Comparison of ENCODE assay signal across 8 cellular contexts in genomic region chr1:117895482-117896114, GRCh38. TPM values are rescaled to one million over a fixed set of nuclear protein-coding genes. Genes with fewer than 3 reads are reported as not detected.
A peak's percentile ranks its signal among the peaks of the same experiment; 100 is the strongest.
DNase-seq lines count a peak whose midpoint lies in the region; ATAC-seq and TF ChIP-seq lines count a peak whose summit lies in the region.

No MANE protein-coding gene starts in this region.

- ATAC-seq in HG02678 (IDR thresholded peaks at IDR 0.05; ENCODE audit: unreplicated experiment): peak; percentile 89

- WGBS in sigmoid colon, 2 donors: 23 to 26% methylated on average over 4 of the region's 4 CpGs

- no peaks in the 10 kb centered on the region for H3K9me3 ChIP-seq in left ventricle myocardium inferior (replicated peaks)
- no peaks in the 10 kb centered on the region for H3K9me3 ChIP-seq in sigmoid colon

- H3K27ac ChIP-seq in left ventricle myocardium inferior (replicated peaks) (no peak overlapping the region), sigmoid colon (no peak overlapping the region)

- H3K27me3 ChIP-seq in left ventricle myocardium inferior (ENCODE audit: low read depth): no peaks in the 10 kb centered on the region
- H3K27me3 ChIP-seq in sigmoid colon: no peaks in the 10 kb centered on the region

- H3K36me3 ChIP-seq in left ventricle myocardium inferior (peaks cover 47% of the 10 kb centered on the region), sigmoid colon (peaks cover 0 to 53% (median 8%) of the 10 kb centered on the region in 4 donors)

- no peak for TF ChIP-seq POLR2A in sigmoid colon (IDR thresholded peaks at IDR 0.05)

- intact Hi-C loops in left ventricle myocardium inferior (cut with micrococcal nuclease): no loop called here
- intact Hi-C loops in sigmoid colon (cut with DNase I): loop anchor here (5.0 kb wide), 2 partner anchors 138 to 293 kb away; no protein-coding TSS in a partner anchor

- H3K4me3 ChIP-seq in left ventricle myocardium inferior: no peak overlapping the region
- H3K4me3 ChIP-seq in sigmoid colon: no peak overlapping the region

- H3K4me1 ChIP-seq in left ventricle myocardium inferior (peaks cover 6% of the 10 kb centered on the region), sigmoid colon (no peaks in the 10 kb centered on the region)

- peak; percentile 42 for DNase-seq in activated gamma-delta T cell treated with Interleukin-2 at 50 U/mL for 16 hours
- DNase-seq in activated gamma-delta T cell (lab: John Stamatoyannopoulos, UW): no peak
- DNase-seq in NCI-H1105 (lab: John Stamatoyannopoulos, UW): peak; percentile 51
- peak; percentile 44 for DNase-seq in SKM-1 treated with dmso at 0.1 percent for 144 hours (lab: John Stamatoyannopoulos, UW; ENCODE audit: unreplicated experiment)
- peak; percentile 27 for DNase-seq in activated naive CD8-positive, alpha-beta T cell treated with anti-CD3 and anti-CD28 coated beads, Interleukin-2, amount 50 U/mL, for 16 hours (ENCODE audit: low read depth, low spot score)
- no peak for DNase-seq in left ventricle myocardium inferior
- DNase-seq in sigmoid colon: peak; percentile 74

- TF ChIP-seq EP300 in sigmoid colon (IDR thresholded peaks at IDR 0.05): no peak

- TF ChIP-seq CTCF in left ventricle myocardium inferior (IDR thresholded peaks at IDR 0.05; ENCODE audit: borderline replicate concordance) (peak; percentile 75), sigmoid colon (IDR thresholded peaks at IDR 0.05) (peak; percentile 33 to 68 (median 62))

RNA-seq across cellular contexts. Expression of gene GDAP2, which starts 33.8 kb away (rescaled TPM):
- total RNA-seq in left ventricle myocardium inferior (18.8 TPM), sigmoid colon (10 to 100 TPM; 19.6 to 33.8 (median 22.3) TPM)
- polyA plus RNA-seq in sigmoid colon: 1 to 10 TPM; 5.5 to 8.3 (median 6.6) TPM

RNA-seq across cellular contexts. Expression of gene WDR3, which starts 33.9 kb away (rescaled TPM):
- total RNA-seq in left ventricle myocardium inferior (10.8 TPM), sigmoid colon (1 to 10 TPM; 2.5 to 9.6 (median 5.9) TPM)
- polyA plus RNA-seq in sigmoid colon: 1 to 10 TPM; 1.8 to 9.8 (median 3.2) TPM

Comparison
In these comparisons a context has a peak if more than half of its experiments do, and no peak if none do; other contexts are left out.
1. DNase-seq: peak in activated gamma-delta T cell treated with Interleukin-2 at 50 U/mL for 16 hours (single experiment), NCI-H1105 (single experiment), SKM-1 treated with dmso at 0.1 percent for 144 hours (single experiment), activated naive CD8-positive, alpha-beta T cell treated with anti-CD3 and anti-CD28 coated beads, Interleukin-2, amount 50 U/mL, for 16 hours (single experiment) and sigmoid colon (single experiment); none in activated gamma-delta T cell (single experiment) and left ventricle myocardium inferior (single experiment).